9 cellular contexts compared by ENCODE assay signal in the genomic region with DNA sequence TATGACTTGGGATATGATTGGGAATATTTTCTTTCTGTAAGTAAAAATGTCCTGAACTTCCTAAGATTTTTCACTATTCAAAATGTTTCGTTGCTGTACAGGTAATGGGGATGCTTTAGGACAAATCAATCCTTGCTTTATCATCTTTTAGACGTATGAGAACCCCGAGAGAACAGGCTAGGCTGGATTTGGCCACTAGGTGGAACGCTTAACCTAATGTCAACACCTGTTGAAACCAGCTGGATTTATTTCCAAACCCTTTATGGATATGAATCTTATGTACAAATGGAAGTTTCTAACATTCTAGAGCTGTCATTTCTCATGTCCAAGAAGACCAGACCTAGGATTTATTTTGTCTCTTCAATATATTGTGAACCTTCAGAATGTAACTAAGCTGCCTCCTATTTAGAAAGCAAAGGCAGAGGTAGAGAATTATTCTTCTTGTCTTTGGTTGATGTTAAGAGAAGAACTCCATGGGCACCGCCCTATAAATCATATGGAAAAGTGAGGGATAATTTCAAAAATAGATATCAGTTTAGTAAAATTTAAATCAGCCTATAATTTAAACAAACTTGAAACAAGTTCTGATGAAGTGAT.
DNase-seq lines count a peak whose midpoint lies in the region; ATAC-seq and TF ChIP-seq lines count a peak whose summit lies in the region.
"Had no signal": no experiment of that assay in that cellular context is flagged by ENCODE, and none has a peak within 500 bp of the region (broad histone marks: within the 10 kb centered on the region; RNA-seq: fewer than 3 reads in every experiment).

No MANE protein-coding gene starts in this region.

- intact Hi-C loops in breast epithelium (cut with DNase I; ENCODE audit: low total_unique reads): no loop called here
- intact Hi-C loops in CD4-positive, alpha-beta memory T cell (cut with micrococcal nuclease): no loop called here

- TF ChIP-seq CTCF in BJ (IDR thresholded peaks at IDR 0.05; ENCODE audit: insufficient read depth, low read depth, low read length): peak; percentile 85
- peak in 2 of 3 donors; percentile 31 to 48 for TF ChIP-seq CTCF in breast epithelium (IDR thresholded peaks at IDR 0.05)
- TF ChIP-seq CTCF in mesothelial cell of epicardium (IDR thresholded peaks at IDR 0.05; ENCODE audit: unreplicated experiment): peak; percentile 72

- CTCF ChIA-PET in BJ (lab: Yijun Ruan, JAX): interaction anchor here (0.5 to 3.8 kb wide), 49 partner anchors 9 to 1328 kb away, joined by 3 to 48 read pairs (median 3); no protein-coding TSS in a partner anchor
- CTCF ChIA-PET in CD4-positive, alpha-beta memory T cell (lab: Charles Lee; ENCODE audit: partially characterized antibody): interaction anchor here (0.8 to 1.9 kb wide), 6 partner anchors 9 to 160 kb away, joined by 3 to 9 read pairs (median 4); no protein-coding TSS in a partner anchor

- H3K4me3 Mint-ChIP-seq in mesothelial cell of epicardium: no peak overlapping the region
- H3K4me3 Mint-ChIP-seq in CD4-positive, alpha-beta memory T cell: no peak overlapping the region
- H3K4me3 Mint-ChIP-seq: IgD-negative memory B cell had no signal

- POLR2A ChIA-PET in BJ (lab: Charles Lee): no interaction called here
- POLR2A ChIA-PET in CD4-positive, alpha-beta memory T cell (lab: Charles Lee; ENCODE audit: partially characterized antibody): no interaction called here

- peaks cover 69% of the 10 kb centered on the region for H3K27me3 Mint-ChIP-seq in mesothelial cell of epicardium (ENCODE audit: low read depth)
- H3K27me3 Mint-ChIP-seq in CD4-positive, alpha-beta memory T cell: peaks cover 10 to 29% of the 10 kb centered on the region in 2 donors
- H3K27me3 Mint-ChIP-seq: IgD-negative memory B cell had no signal

- H3K27me3 ChIP-seq in BJ (ENCODE audit: control insufficient read depth, insufficient read depth, low read length) (no peaks in the 10 kb centered on the region; the same call in 1 of the 2 replicates), breast epithelium (peaks cover 0 to 3% of the 10 kb centered on the region in 2 donors)
- peaks cover 4% of the 10 kb centered on the region for H3K27me3 ChIP-seq in CD4-positive, alpha-beta memory T cell (ENCODE audit: insufficient read depth, low read length)

- H3K4me1 Mint-ChIP-seq in mesothelial cell of epicardium: no peaks in the 10 kb centered on the region
- H3K4me1 Mint-ChIP-seq in CD4-positive, alpha-beta memory T cell: no peaks in the 10 kb centered on the region

- no peak overlapping the region for H3K27ac Mint-ChIP-seq in mesothelial cell of epicardium
- no peak overlapping the region for H3K27ac Mint-ChIP-seq in CD4-positive, alpha-beta memory T cell
- no peak overlapping the region for H3K27ac Mint-ChIP-seq in activated naive CD4-positive, alpha-beta T cell treated with anti-CD3 and anti-CD28 coated beads, Interleukin-2, amount 50 U/mL, for 72 hours
- H3K27ac Mint-ChIP-seq: IgD-negative memory B cell had no signal

- DNase-seq in BJ (ENCODE audit: low read depth): no peak
- peak; percentile 59 for DNase-seq in NCI-H2227 (lab: John Stamatoyannopoulos, UW; ENCODE audit: unreplicated experiment)
- no peak for DNase-seq in breast epithelium (ENCODE audit: low spot score in 2 of 2)
- DNase-seq in mesothelial cell of epicardium (ENCODE audit: low spot score in 2 of 2, unreplicated experiment in 2 of 2): no peak
- DNase-seq in CD4-positive, alpha-beta memory T cell: no peak
- no peak for DNase-seq in activated naive CD4-positive, alpha-beta T cell treated with anti-CD3 and anti-CD28 coated beads, Interleukin-2, amount 50 U/mL, for 72 hours (ENCODE audit: low spot score in 2 of 2)

- no peaks in the 10 kb centered on the region for H3K36me3 ChIP-seq in BJ (ENCODE audit: control insufficient read depth, insufficient read depth, low read length)
- no peaks in the 10 kb centered on the region for H3K36me3 ChIP-seq in breast epithelium
- no peaks in the 10 kb centered on the region for H3K36me3 ChIP-seq in CD4-positive, alpha-beta memory T cell (ENCODE audit: insufficient read depth, low read length)

- H3K4me3 ChIP-seq in BJ (ENCODE audit: low read depth, low read length) (no peak overlapping the region), breast epithelium (no peak overlapping the region)
- H3K4me3 ChIP-seq in CD4-positive, alpha-beta memory T cell (ENCODE audit: low read length in 2 of 2): no peak overlapping the region

- no peak for TF ChIP-seq POLR2A in breast epithelium (IDR thresholded peaks at IDR 0.05)

- no peaks in the 10 kb centered on the region for H3K4me1 ChIP-seq in breast epithelium
- H3K4me1 ChIP-seq in CD4-positive, alpha-beta memory T cell (ENCODE audit: insufficient read depth, low read length): no peaks in the 10 kb centered on the region

- peaks cover 0 to 4% of the 10 kb centered on the region in 2 donors for H3K9me3 ChIP-seq in breast epithelium
- H3K9me3 ChIP-seq in CD4-positive, alpha-beta memory T cell (ENCODE audit: control insufficient read depth in 1 of 2, low read length in 2 of 2): no peaks in the 10 kb centered on the region

- H3K27ac ChIP-seq in breast epithelium: no peak overlapping the region
- H3K27ac ChIP-seq in CD4-positive, alpha-beta memory T cell (ENCODE audit: low read depth, low read length): no peak overlapping the region

- ATAC-seq in GM18517 (IDR thresholded peaks at IDR 0.05; ENCODE audit: unreplicated experiment) (peak; percentile 73), HG03097 (IDR thresholded peaks at IDR 0.05; ENCODE audit: low FRiP score, unreplicated experiment) (peak; percentile 82)
- no peak for ATAC-seq in activated naive CD4-positive, alpha-beta T cell treated with anti-CD3 and anti-CD28 coated beads, Interleukin-2, amount 50 U/mL, for 72 hours

- H3K36me3 Mint-ChIP-seq in mesothelial cell of epicardium: no peaks in the 10 kb centered on the region
- H3K36me3 Mint-ChIP-seq in CD4-positive, alpha-beta memory T cell: no peaks in the 10 kb centered on the region
- H3K36me3 Mint-ChIP-seq in activated naive CD4-positive, alpha-beta T cell treated with anti-CD3 and anti-CD28 coated beads, Interleukin-2, amount 50 U/mL, for 72 hours: no peaks in the 10 kb centered on the region
- H3K36me3 Mint-ChIP-seq: IgD-negative memory B cell had no signal

- H3K9me3 Mint-ChIP-seq in mesothelial cell of epicardium: peaks cover 8% of the 10 kb centered on the region
- peaks cover 0 to 4% (median 0%) of the 10 kb centered on the region in 8 donors for H3K9me3 Mint-ChIP-seq in CD4-positive, alpha-beta memory T cell
- peaks cover 0 to 4% of the 10 kb centered on the region in 2 donors for H3K9me3 Mint-ChIP-seq in activated naive CD4-positive, alpha-beta T cell treated with anti-CD3 and anti-CD28 coated beads, Interleukin-2, amount 50 U/mL, for 72 hours

Comparison
In these comparisons a context has a peak if more than half of its experiments do, and no peak if none do; other contexts are left out.
1. ATAC-seq: peak in GM18517 (single experiment) and HG03097 (single experiment); none in activated naive CD4-positive, alpha-beta T cell treated with anti-CD3 and anti-CD28 coated beads, Interleukin-2, amount 50 U/mL, for 72 hours (0 of 2).
2. Peak in every context shown above with its lines, with median percentiles within 50 percentile points of each other: CTCF ChIP-seq.